In genomic region chr14:73745571-73746539, GRCh38 we compare ENCODE assay signal across 11 cellular contexts. TPM values are rescaled to one million over a fixed set of nuclear protein-coding genes. Genes with fewer than 3 reads are reported as not detected.
DNase-seq lines count a peak whose midpoint lies in the region; ATAC-seq and TF ChIP-seq lines count a peak whose summit lies in the region.
"Had no signal": no experiment of that assay in that cellular context is flagged by ENCODE, and none has a peak within 500 bp of the region (broad histone marks: within the 10 kb centered on the region; RNA-seq: fewer than 3 reads in every experiment).

No MANE protein-coding gene starts in this region.

- intact Hi-C loops in activated CD4-positive, alpha-beta T cell treated with anti-CD3 and anti-CD28 coated beads for 36 hours (cut with DNase I, micrococcal nuclease): loop anchor here in 1 of 2 experiments (10.0 kb wide), 1 partner anchor 339 kb away; the partner anchor contains the start of genes ALDH6A1 and LIN52
- intact Hi-C loops in left lung (cut with DNase I): no loop called here

- in situ Hi-C loops in KBM-7 (cut with MboI; ENCODE audit: low pct_unique_long_range_greater_than_20kb, low sequenced_read_pairs): no loop called here

- DNase-seq in activated CD4-positive, alpha-beta T cell treated with anti-CD3 and anti-CD28 coated beads for 36 hours: no peak
- no peak for DNase-seq in activated CD4-positive, alpha-beta T cell treated with anti-CD3 and anti-CD28 coated beads, Interleukin-2, amount 50 U/mL, for 1 hour
- DNase-seq in left lung (no peak), substantia nigra (lab: John Stamatoyannopoulos, UW) (peak in 1 of 49 donors; percentile 14), KBM-7 (no peak)
- DNase-seq: activated CD4-positive, alpha-beta T cell treated with anti-CD3 and anti-CD28 coated beads for 48 hours; NCI-H2227 treated with DMSO at 0.1 percent for 48 hours had no signal

- H3K27me3 Mint-ChIP-seq in activated CD4-positive, alpha-beta T cell treated with anti-CD3 and anti-CD28 coated beads for 36 hours: no peaks in the 10 kb centered on the region
- H3K27me3 Mint-ChIP-seq in activated T-helper 17 cell treated with anti-CD3 and anti-CD28 coated beads, Interleukin-2, amount 50 U/mL, for 72 hours: no peaks in the 10 kb centered on the region

- H3K36me3 Mint-ChIP-seq in activated CD4-positive, alpha-beta T cell treated with anti-CD3 and anti-CD28 coated beads for 36 hours (ENCODE audit: low read depth): peaks cover 10% of the 10 kb centered on the region
- H3K36me3 Mint-ChIP-seq in activated T-helper 17 cell treated with anti-CD3 and anti-CD28 coated beads, Interleukin-2, amount 50 U/mL, for 72 hours (ENCODE audit: low read depth): peaks cover 50% of the 10 kb centered on the region

- peak overlapping the region; percentile 55 for H3K27ac Mint-ChIP-seq in activated CD4-positive, alpha-beta T cell treated with anti-CD3 and anti-CD28 coated beads for 36 hours
- H3K27ac Mint-ChIP-seq in activated T-helper 17 cell treated with anti-CD3 and anti-CD28 coated beads, Interleukin-2, amount 50 U/mL, for 72 hours: peak overlapping the region; percentile 84

- H3K27ac ChIP-seq in left lung: peak overlapping the region; percentile 66 to 82
- H3K27ac ChIP-seq in substantia nigra (ENCODE audit: low read depth, low read length, poor library complexity, severe bottlenecking): peak overlapping the region; percentile 35

- no peak for ATAC-seq in activated CD4-positive, alpha-beta T cell treated with anti-CD3 and anti-CD28 coated beads for 36 hours
- no peak for ATAC-seq in activated T-helper 17 cell treated with anti-CD3 and anti-CD28 coated beads, Interleukin-2, amount 50 U/mL, for 72 hours (replicated peaks)
- no peak for ATAC-seq in left lung
- ATAC-seq in HG03045 (IDR thresholded peaks at IDR 0.05; ENCODE audit: unreplicated experiment): no peak
- ATAC-seq in HG03159 (IDR thresholded peaks at IDR 0.05; ENCODE audit: unreplicated experiment): no peak

- H3K4me1 ChIP-seq in left lung: peaks cover 78 to 100% of the 10 kb centered on the region in 2 donors

- H3K27me3 ChIP-seq in left lung: no peaks in the 10 kb centered on the region

- no peaks in the 10 kb centered on the region for H3K9me3 Mint-ChIP-seq in activated CD4-positive, alpha-beta T cell treated with anti-CD3 and anti-CD28 coated beads for 36 hours (ENCODE audit: low read depth)
- no peaks in the 10 kb centered on the region for H3K9me3 Mint-ChIP-seq in activated T-helper 17 cell treated with anti-CD3 and anti-CD28 coated beads, Interleukin-2, amount 50 U/mL, for 72 hours

- CTCF ChIA-PET in activated CD4-positive, alpha-beta T cell treated with anti-CD3 and anti-CD28 coated beads for 36 hours (lab: Charles Lee): interaction anchor here (0.6 to 10.6 kb wide), 6 partner anchors 10 to 1996 kb away, joined by 3 to 116 read pairs (median 6); a partner anchor contains a TSS

- no peaks in the 10 kb centered on the region for H3K36me3 ChIP-seq in left lung

- peaks cover 99% of the 10 kb centered on the region for H3K4me1 Mint-ChIP-seq in activated CD4-positive, alpha-beta T cell treated with anti-CD3 and anti-CD28 coated beads for 36 hours
- H3K4me1 Mint-ChIP-seq in activated T-helper 17 cell treated with anti-CD3 and anti-CD28 coated beads, Interleukin-2, amount 50 U/mL, for 72 hours: peaks cover 71% of the 10 kb centered on the region

- POLR2A ChIA-PET in activated CD4-positive, alpha-beta T cell treated with anti-CD3 and anti-CD28 coated beads for 36 hours (lab: Charles Lee): no interaction called here

- H3K4me3 ChIP-seq in left lung: no peak overlapping the region
- H3K4me3 ChIP-seq: A549 had no signal

- TF ChIP-seq CTCF in left lung (IDR thresholded peaks at IDR 0.05): no peak

- H3K4me3 Mint-ChIP-seq in activated CD4-positive, alpha-beta T cell treated with anti-CD3 and anti-CD28 coated beads for 36 hours: no peak overlapping the region
- peak overlapping the region; percentile 90 for H3K4me3 Mint-ChIP-seq in activated T-helper 17 cell treated with anti-CD3 and anti-CD28 coated beads, Interleukin-2, amount 50 U/mL, for 72 hours

- H3K9me3 ChIP-seq in left lung: no peaks in the 10 kb centered on the region
- H3K9me3 ChIP-seq: A549 had no signal

RNA-seq across cellular contexts. Expression of gene PNMA1, which starts 31.7 kb away (rescaled TPM):
- 10 to 100 TPM; 23.2 to 28.8 TPM for total RNA-seq in activated CD4-positive, alpha-beta T cell treated with anti-CD3 and anti-CD28 coated beads for 36 hours
- total RNA-seq in activated T-helper 17 cell treated with anti-CD3 and anti-CD28 coated beads, Interleukin-2, amount 50 U/mL, for 72 hours: 10 to 100 TPM; 37.3 to 41.2 TPM
- total RNA-seq in left lung: 10 to 100 TPM; 30.8 to 32.4 TPM
